Comparison of ENCODE assay signal across 22 cellular contexts in genomic region chr14:60679566-60680258, GRCh38. TPM values are rescaled to one million over a fixed set of nuclear protein-coding genes. Genes with fewer than 3 reads are reported as not detected.
"Had no signal": no experiment of that assay in that cellular context is flagged by ENCODE, and none has a peak within 500 bp of the region (broad histone marks: within the 10 kb centered on the region; RNA-seq: fewer than 3 reads in every experiment).

No MANE protein-coding gene starts in this region.

- DNase-seq: activated CD4-positive, alpha-beta memory T cell treated with anti-CD3 and anti-CD28 coated beads for 36 hours; activated CD4-positive, alpha-beta T cell treated with anti-CD3 and anti-CD28 coated beads for 4 hours; activated CD4-positive, CD25-positive, alpha-beta regulatory T cell; activated gamma-delta T cell treated with Interleukin-2 at 50 U/mL for 16 hours; anterior cingulate cortex; body of pancreas; cortex of kidney; head of caudate nucleus; hypothalamus; kidney; lower lobe of right lung; naive thymus-derived CD4-positive, alpha-beta T cell; posterior cingulate gyrus; right lobe of liver; stimulated activated CD4-positive, alpha-beta T cell treated with anti-CD3 and anti-CD28 coated beads, Interleukin-2, amount 100 ng/mL, for 24 hours; stimulated activated naive CD8-positive, alpha-beta T cell treated with anti-CD3 and anti-CD28 coated beads, Interleukin-15, amount 100 ng/mL, for 72 hours had no signal

- H3K9me3 ChIP-seq: body of pancreas, lower lobe of right lung, right lobe of liver had no signal

- H3K27me3 ChIP-seq: body of pancreas, cardiac muscle cell, gastroesophageal sphincter, right lobe of liver, tibial nerve had no signal

- H3K4me3 ChIP-seq: body of pancreas, cardiac muscle cell, gastroesophageal sphincter, lower lobe of right lung, right lobe of liver, skin epidermis, tibial nerve had no signal

- FAIRE-seq: kidney had no signal

- H3K36me3 ChIP-seq: cardiac muscle cell, gastroesophageal sphincter, lower lobe of right lung, right lobe of liver, tibial nerve had no signal

- H3K27ac ChIP-seq: body of pancreas, cardiac muscle cell, epithelial cell of prostate, gastroesophageal sphincter, lower lobe of right lung, right lobe of liver, skin epidermis, tibial nerve had no signal

- H3K4me1 ChIP-seq: body of pancreas, gastroesophageal sphincter, lower lobe of right lung, right lobe of liver, tibial nerve had no signal

RNA-seq across cellular contexts. Expression of gene SIX1, which starts 30.4 kb away (rescaled TPM):
- total RNA-seq: activated CD4-positive, alpha-beta memory T cell treated with anti-CD3 and anti-CD28 coated beads for 36 hours; left lobe of liver; right lobe of liver had no signal
- polyA plus RNA-seq: naive thymus-derived CD4-positive, alpha-beta T cell had no signal

RNA-seq across cellular contexts. Expression of gene SIX4, which starts 44.4 kb away (rescaled TPM):
- polyA plus RNA-seq: naive thymus-derived CD4-positive, alpha-beta T cell had no signal
